In the genomic region with DNA sequence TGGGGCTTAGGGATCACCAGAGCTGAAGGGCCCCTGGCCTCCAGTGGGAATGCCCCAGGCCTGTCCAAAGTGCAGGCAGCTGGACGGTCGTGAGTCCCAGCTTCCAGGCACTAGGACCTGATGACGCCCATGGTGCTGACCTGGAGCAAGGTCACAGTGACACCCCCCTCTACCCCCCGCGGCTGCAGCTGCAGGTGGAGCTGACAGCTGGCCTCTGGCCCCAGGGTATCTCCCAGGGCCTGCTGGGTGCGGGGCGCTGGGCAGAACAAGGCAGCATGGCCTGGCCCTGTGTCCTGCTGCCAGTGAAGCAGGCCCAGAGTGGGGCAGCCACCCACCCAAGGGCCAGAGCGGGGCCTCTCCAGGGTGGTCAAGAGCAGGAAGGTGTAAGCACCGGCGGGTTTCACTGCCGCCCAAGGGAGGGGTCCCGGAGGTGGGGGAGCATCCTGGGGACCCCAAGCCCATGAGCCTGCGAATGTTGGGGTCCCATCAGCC, we compare ENCODE assay signal across 8 cellular contexts. TPM values are rescaled to one million over a fixed set of nuclear protein-coding genes. Genes with fewer than 3 reads are reported as not detected.
DNase-seq lines count a peak whose midpoint lies in the region; ATAC-seq and TF ChIP-seq lines count a peak whose summit lies in the region.

No MANE protein-coding gene starts in this region.

- H3K36me3 ChIP-seq in Panc1 (ENCODE audit: control insufficient read depth, insufficient read depth, low read length), result peaks cover 5% of the 10 kb centered on the region; the same call in 1 of the 2 replicates

- TF ChIP-seq CTCF in Panc1 (IDR thresholded peaks at IDR 0.05) (no peak), epithelial cell of proximal tubule (conservative IDR thresholded peaks at IDR 0.05; ENCODE audit: low read depth, low read length) (no peak), osteocyte (IDR thresholded peaks at IDR 0.05) (no peak), GM13977 (IDR thresholded peaks at IDR 0.05; ENCODE audit: extremely low read depth, insufficient read depth, missing control alignments) (no peak)

- peak overlapping the region; percentile 63 for H3K27ac Mint-ChIP-seq in osteocyte (ENCODE audit: unreplicated experiment)

- DNase-seq in ELF-1 (ENCODE audit: low read depth, low spot score), result peak; percentile 48
- DNase-seq in Panc1 (ENCODE audit: low read depth, low spot score), result no peak
- no peak for DNase-seq in epithelial cell of proximal tubule (ENCODE audit: low read depth)
- no peak for DNase-seq in osteocyte (ENCODE audit: extremely low spot score, unreplicated experiment)
- no peak for DNase-seq in hypothalamus (lab: John Stamatoyannopoulos, UW)
- no peak for DNase-seq in GM13977 (ENCODE audit: low spot score)
- DNase-seq in effector CD4-positive, alpha-beta T cell, result no peak
- DNase-seq in GF-D8 (lab: John Stamatoyannopoulos, UW), result no peak

- CTCF ChIA-PET in Panc1 (lab: Charles Lee), result no interaction called here

- H3K4me1 Mint-ChIP-seq in osteocyte (ENCODE audit: unreplicated experiment), result peaks cover 32% of the 10 kb centered on the region

- in situ Hi-C loops in Panc1 (cut with HindIII; ENCODE audit: low pct_unique_long_range_greater_than_20kb, low sequenced_read_pairs), result no loop called here
- in situ Hi-C loops in GM13977 (cut with MboI; ENCODE audit: low pct_unique_long_range_greater_than_20kb, low sequenced_read_pairs, unreplicated experiment), result no loop called here

- H3K27me3 Mint-ChIP-seq in osteocyte (ENCODE audit: unreplicated experiment), result no peaks in the 10 kb centered on the region

- H3K4me1 ChIP-seq in Panc1 (ENCODE audit: control insufficient read depth, insufficient read depth, low read length), result peaks cover 33% of the 10 kb centered on the region

- ATAC-seq in Panc1, result peak; percentile 39

- H3K4me3 Mint-ChIP-seq in osteocyte (ENCODE audit: unreplicated experiment), result peak overlapping the region; percentile 65

- no peaks in the 10 kb centered on the region for H3K27me3 ChIP-seq in Panc1 (ENCODE audit: control insufficient read depth, insufficient read depth, low read length)

- H3K9me3 Mint-ChIP-seq in osteocyte (ENCODE audit: unreplicated experiment), result no peaks in the 10 kb centered on the region

- BruUV-seq in Panc1 (replicated peaks; lab: Mats Ljungman, UMichigan), result no TSS peak

- intact Hi-C loops in Panc1 (cut with micrococcal nuclease; ENCODE audit: unreplicated experiment), result no loop called here

- no peaks in the 10 kb centered on the region for H3K9me3 ChIP-seq in Panc1 (ENCODE audit: control insufficient read depth, insufficient read depth, low read depth, low read length)

- POLR2A ChIA-PET in Panc1 (lab: Charles Lee), result interaction anchor here (0.6 kb wide), 1 partner anchor 154 kb away, joined by 3 read pairs; no protein-coding TSS in a partner anchor

- H3K36me3 Mint-ChIP-seq in osteocyte (ENCODE audit: unreplicated experiment), result peaks cover 2% of the 10 kb centered on the region

- peak overlapping the region; percentile 94 for H3K27ac ChIP-seq in Panc1 (ENCODE audit: low read length)

- peak overlapping the region; percentile 72 to 92 for H3K4me3 ChIP-seq in Panc1 (ENCODE audit: low read depth in 2 of 2, low read length in 2 of 2)
- H3K4me3 ChIP-seq in epithelial cell of proximal tubule (ENCODE audit: low read depth, low read length), result peak overlapping the region; percentile 82

RNA-seq across cellular contexts. Expression of gene TCIRG1, which starts 0.6 kb away (rescaled TPM):
- total RNA-seq in Panc1 (2021; ENCODE audit: unreplicated experiment) (158 TPM), epithelial cell of proximal tubule (100 and 156 TPM in 2 replicates), osteocyte (53.0 and 54.2 TPM in 2 replicates)
- polyA plus RNA-seq in Panc1 (2012; ENCODE audit: insufficient read length), result 192 TPM

RNA-seq across cellular contexts. Expression of gene NDUFS8, which starts 7.8 kb away (rescaled TPM):
- 289 TPM for total RNA-seq in Panc1 (2021; ENCODE audit: unreplicated experiment)
- polyA plus RNA-seq in Panc1 (2012; ENCODE audit: insufficient read length), result 558 TPM
- total RNA-seq in epithelial cell of proximal tubule, result 240 and 345 TPM in 2 replicates
- 134 and 143 TPM in 2 replicates for total RNA-seq in osteocyte

RNA-seq across cellular contexts. Expression of gene ALDH3B1, which starts 28.1 kb away (rescaled TPM):
- total RNA-seq in Panc1 (2021; ENCODE audit: unreplicated experiment) (18.3 TPM), epithelial cell of proximal tubule (3.9 and 4.4 TPM in 2 replicates), osteocyte (4.7 and 6.5 TPM in 2 replicates)
- polyA plus RNA-seq in Panc1 (2012; ENCODE audit: insufficient read length), result 25.3 TPM

RNA-seq across cellular contexts. Expression of gene UNC93B1, which starts 34.4 kb away (rescaled TPM):
- total RNA-seq in Panc1 (2021; ENCODE audit: unreplicated experiment) (54.1 TPM), epithelial cell of proximal tubule (16.3 and 37.4 TPM in 2 replicates), osteocyte (26.0 and 29.3 TPM in 2 replicates)
- polyA plus RNA-seq in Panc1 (2012; ENCODE audit: insufficient read length), result 74.9 TPM
